Comparison of ENCODE assay signal across 1 cellular context in genomic region chr7:155620497-155620896, GRCh38.
TF ChIP-seq lines count a peak whose summit lies in the region.

No MANE protein-coding gene starts in this region.

TF ChIP-seq in liver, 16 proteins besides CTCF, POLR2A, EP300 and RAD21 (continued from another document):
- TF ChIP-seq ZBTB33 (IDR thresholded peaks at IDR 0.05), result no peak
- TF ChIP-seq JUND (IDR thresholded peaks at IDR 0.05), result no peak
- no peak for TF ChIP-seq SP1 (IDR thresholded peaks at IDR 0.05)
- TF ChIP-seq EGR1 (IDR thresholded peaks at IDR 0.05; ENCODE audit: low read depth in 2 of 2), result no peak
- TF ChIP-seq FOXA2 (IDR thresholded peaks at IDR 0.05), result no peak
- TF ChIP-seq, protein P1, sequence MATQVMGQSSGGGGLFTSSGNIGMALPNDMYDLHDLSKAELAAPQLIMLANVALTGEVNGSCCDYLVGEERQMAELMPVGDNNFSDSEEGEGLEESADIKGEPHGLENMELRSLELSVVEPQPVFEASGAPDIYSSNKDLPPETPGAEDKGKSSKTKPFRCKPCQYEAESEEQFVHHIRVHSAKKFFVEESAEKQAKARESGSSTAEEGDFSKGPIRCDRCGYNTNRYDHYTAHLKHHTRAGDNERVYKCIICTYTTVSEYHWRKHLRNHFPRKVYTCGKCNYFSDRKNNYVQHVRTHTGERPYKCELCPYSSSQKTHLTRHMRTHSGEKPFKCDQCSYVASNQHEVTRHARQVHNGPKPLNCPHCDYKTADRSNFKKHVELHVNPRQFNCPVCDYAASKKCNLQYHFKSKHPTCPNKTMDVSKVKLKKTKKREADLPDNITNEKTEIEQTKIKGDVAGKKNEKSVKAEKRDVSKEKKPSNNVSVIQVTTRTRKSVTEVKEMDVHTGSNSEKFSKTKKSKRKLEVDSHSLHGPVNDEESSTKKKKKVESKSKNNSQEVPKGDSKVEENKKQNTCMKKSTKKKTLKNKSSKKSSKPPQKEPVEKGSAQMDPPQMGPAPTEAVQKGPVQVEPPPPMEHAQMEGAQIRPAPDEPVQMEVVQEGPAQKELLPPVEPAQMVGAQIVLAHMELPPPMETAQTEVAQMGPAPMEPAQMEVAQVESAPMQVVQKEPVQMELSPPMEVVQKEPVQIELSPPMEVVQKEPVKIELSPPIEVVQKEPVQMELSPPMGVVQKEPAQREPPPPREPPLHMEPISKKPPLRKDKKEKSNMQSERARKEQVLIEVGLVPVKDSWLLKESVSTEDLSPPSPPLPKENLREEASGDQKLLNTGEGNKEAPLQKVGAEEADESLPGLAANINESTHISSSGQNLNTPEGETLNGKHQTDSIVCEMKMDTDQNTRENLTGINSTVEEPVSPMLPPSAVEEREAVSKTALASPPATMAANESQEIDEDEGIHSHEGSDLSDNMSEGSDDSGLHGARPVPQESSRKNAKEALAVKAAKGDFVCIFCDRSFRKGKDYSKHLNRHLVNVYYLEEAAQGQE (IDR thresholded peaks at IDR 0.05), result no peak
